In genomic region chr12:3342051-3342450, GRCh38 we compare ENCODE assay signal across 8 cellular contexts.
DNase-seq lines count a peak whose midpoint lies in the region; ATAC-seq and TF ChIP-seq lines count a peak whose summit lies in the region.

No MANE protein-coding gene starts in this region.

- in situ Hi-C loops in astrocyte of the spinal cord (cut with HindIII; ENCODE audit: low sequenced_read_pairs), result no loop called here

- intact Hi-C loops in posterior vena cava (cut with DNase I), result no loop called here

- ATAC-seq in HG03571 (IDR thresholded peaks at IDR 0.05; ENCODE audit: unreplicated experiment), result no peak

- DNase-seq in DMS79 (lab: John Stamatoyannopoulos, UW) (peak; percentile 92), NCI-H128 (lab: John Stamatoyannopoulos, UW; ENCODE audit: unreplicated experiment) (peak; percentile 31), astrocyte of the spinal cord (ENCODE audit: low read depth, low spot score) (peak; percentile 5), kidney glomerular epithelial cell (lab: John Stamatoyannopoulos, UW) (peak; percentile 8), posterior vena cava (ENCODE audit: low spot score) (no peak), COLO829 (ENCODE audit: low spot score) (no peak), SKM-1 treated with dmso at 0.1 percent for 144 hours (lab: John Stamatoyannopoulos, UW; ENCODE audit: unreplicated experiment) (no peak)

- H3K4me3 ChIP-seq in astrocyte of the spinal cord (ENCODE audit: low read depth, low read length), result no peak overlapping the region

- TF ChIP-seq CTCF in astrocyte of the spinal cord (IDR thresholded peaks at IDR 0.05; ENCODE audit: low read depth, low read length), result peak; percentile 38

Comparison
In these comparisons a context has a peak if more than half of its experiments do, and no peak if none do; other contexts are left out.
1. DNase-seq: peak in DMS79 (single experiment), NCI-H128 (single experiment), astrocyte of the spinal cord (single experiment) and kidney glomerular epithelial cell (single experiment); none in posterior vena cava (single experiment), COLO829 (single experiment) and SKM-1 treated with dmso at 0.1 percent for 144 hours (single experiment).